1 cellular context compared by ENCODE assay signal in genomic region chr20:58390659-58391035, GRCh38.
TF ChIP-seq lines count a peak whose summit lies in the region.

No MANE protein-coding gene starts in this region.

TF ChIP-seq in WTC11, 78 proteins besides CTCF, POLR2A, EP300 and RAD21 (continued from another document):
- TF ChIP-seq ZNF281 (CRISPR knock-in tag; IDR thresholded peaks at IDR 0.05) (no peak), ZNF671 (CRISPR knock-in tag; IDR thresholded peaks at IDR 0.05) (no peak), ZBTB43 (CRISPR knock-in tag; IDR thresholded peaks at IDR 0.05) (no peak), SMAD3 (CRISPR knock-in tag; IDR thresholded peaks at IDR 0.05; ENCODE audit: borderline replicate concordance) (no peak), ZNF219 (CRISPR knock-in tag; IDR thresholded peaks at IDR 0.05; ENCODE audit: borderline replicate concordance) (no peak), E2F1 (CRISPR knock-in tag; IDR thresholded peaks at IDR 0.05) (no peak), ZNF263 (CRISPR knock-in tag; IDR thresholded peaks at IDR 0.05; ENCODE audit: low read depth) (no peak), ATF6 (CRISPR knock-in tag; IDR thresholded peaks at IDR 0.05) (no peak), NFYB (CRISPR knock-in tag; conservative IDR thresholded peaks at IDR 0.05; ENCODE audit: low read depth) (no peak), FOXK1 (CRISPR knock-in tag; IDR thresholded peaks at IDR 0.05) (no peak), TEAD1 (CRISPR knock-in tag; IDR thresholded peaks at IDR 0.05) (no peak)
